In genomic region chr4:126174627-126175026, GRCh38 we compare ENCODE assay signal across 33 cellular contexts.
"Had no signal": no experiment of that assay in that cellular context is flagged by ENCODE, and none has a peak within 500 bp of the region (broad histone marks: within the 10 kb centered on the region; RNA-seq: fewer than 3 reads in every experiment).

No MANE protein-coding gene starts in this region.

- H3K9me3 ChIP-seq: adrenal gland, ascending aorta, body of pancreas had no signal

- DNase-seq: activated effector memory CD4-positive, alpha-beta T cell treated with anti-CD3 and anti-CD28 coated beads, Interleukin-2, amount 50 U/mL, for 16 hours; activated effector memory CD4-positive, alpha-beta T cell treated with Interleukin-2 at 50 U/mL for 16 hours; activated gamma-delta T cell; activated gamma-delta T cell treated with Interleukin-2 at 50 U/mL for 16 hours; activated naive CD4-positive, alpha-beta T cell; activated naive CD4-positive, alpha-beta T cell treated with anti-CD3 and anti-CD28 coated beads for 36 hours; activated naive CD4-positive, alpha-beta T cell treated with anti-CD3 and anti-CD28 coated beads, Interleukin-2, amount 10 ng/mL, durations not matched to agents 7 days and 5 days; activated naive CD4-positive, alpha-beta T cell treated with anti-CD3 and anti-CD28 coated beads, Interleukin-2, amount 50 U/mL, for 16 hours; activated naive CD4-positive, alpha-beta T cell treated with Interleukin-2 at 50 U/mL for 16 hours; activated naive CD8-positive, alpha-beta T cell treated with anti-CD3 and anti-CD28 coated beads for 36 hours; activated naive CD8-positive, alpha-beta T cell treated with anti-CD3 and anti-CD28 coated beads, Interleukin-2, amount 10 ng/mL, durations not matched to agents 7 days and 5 days; activated naive CD8-positive, alpha-beta T cell treated with anti-CD3 and anti-CD28 coated beads, Interleukin-2, amount 50 U/mL, for 24 hours; activated T-cell treated with anti-CD3 and anti-CD28 coated beads, Interleukin-2, amount 50 U/mL, for 24 hours; activated T-cell treated with anti-CD3 and anti-CD28 coated beads, Interleukin-2, amount 50 U/mL, for 4 hours; activated T-cell treated with anti-CD3 and anti-CD28 coated beads, Interleukin-2, amount 50 U/mL, for 48 hours; activated T-cell treated with anti-CD3 and anti-CD28 coated beads, Interleukin-2, amount 50 U/mL, for 72 hours; adrenal gland; amniotic stem cell; amygdala; anterior cingulate cortex; aorta; body of pancreas; brain microvascular endothelial cell; caudate nucleus; central memory CD4-positive, alpha-beta T cell; cerebellar nuclear complex had no signal

- H3K4me3 ChIP-seq: adrenal gland, ascending aorta, body of pancreas, breast epithelium, cardiac muscle cell had no signal

- H3K27me3 ChIP-seq: adrenal gland, ascending aorta, body of pancreas, brain microvascular endothelial cell, breast epithelium, cardiac muscle cell had no signal

- ATAC-seq: activated naive CD4-positive, alpha-beta T cell treated with anti-CD3 and anti-CD28 coated beads, Interleukin-2, amount 50 U/mL, for 72 hours; activated naive CD8-positive, alpha-beta T cell treated with anti-CD3 and anti-CD28 coated beads, Interleukin-2, amount 50 U/mL, for 24 hours; activated T-cell treated with anti-CD3 and anti-CD28 coated beads, Interleukin-2, amount 50 U/mL, for 4 hours; activated T-cell treated with anti-CD3 and anti-CD28 coated beads, Interleukin-2, amount 50 U/mL, for 72 hours; activated T-helper 17 cell treated with anti-CD3 and anti-CD28 coated beads, Interleukin-2, amount 50 U/mL, for 72 hours; body of pancreas had no signal

- H3K36me3 ChIP-seq: adrenal gland, ascending aorta, brain microvascular endothelial cell, breast epithelium, cardiac muscle cell had no signal

- H3K4me1 ChIP-seq: adrenal gland, ascending aorta, body of pancreas, breast epithelium had no signal

- FAIRE-seq: astrocyte, bronchial epithelial cell had no signal

- H3K27ac ChIP-seq: adrenal gland, ascending aorta, body of pancreas, brain microvascular endothelial cell, breast epithelium, cardiac muscle cell had no signal
